ENCODE assay signal across 18 cellular contexts in genomic region chr7:37385787-37386186, GRCh38.
DNase-seq lines count a peak whose midpoint lies in the region; ATAC-seq and TF ChIP-seq lines count a peak whose summit lies in the region.
"Had no signal": no experiment of that assay in that cellular context is flagged by ENCODE, and none has a peak within 500 bp of the region (broad histone marks: within the 10 kb centered on the region; RNA-seq: fewer than 3 reads in every experiment).

No MANE protein-coding gene starts in this region.

- no peak for TF ChIP-seq CTCF in CD14-positive monocyte (IDR thresholded peaks at IDR 0.05)
- TF ChIP-seq CTCF in gastroesophageal sphincter (IDR thresholded peaks at IDR 0.05) = no peak

- H3K14ac ChIP-seq in trophoblast cell (ENCODE audit: low read length) = no peak overlapping the region

- no peak overlapping the region for H2AFZ ChIP-seq in trophoblast cell (ENCODE audit: insufficient read depth, low read length, poor library complexity)

- peaks cover 50% of the 10 kb centered on the region for H3K4me1 Mint-ChIP-seq in CD14-positive monocyte

- H3K9me3 ChIP-seq in gastroesophageal sphincter (no peaks in the 10 kb centered on the region), trophoblast cell (ENCODE audit: insufficient read depth, low read depth, low read length) (no peaks in the 10 kb centered on the region)

- peak overlapping the region; percentile 15 for H3K18ac ChIP-seq in trophoblast cell (ENCODE audit: low read length)

- intact Hi-C loops in CD14-positive monocyte (cut with micrococcal nuclease) = no loop called here

- H3K23ac ChIP-seq in trophoblast cell (ENCODE audit: low read length) = no peak overlapping the region

- H3K36me3 ChIP-seq in gastroesophageal sphincter = no peaks in the 10 kb centered on the region
- H3K36me3 ChIP-seq in trophoblast cell (ENCODE audit: control insufficient read depth in 1 of 2, insufficient read depth in 2 of 2, low read length in 2 of 2) = peaks cover 0 to 3% of the 10 kb centered on the region in 2 experiments

- H3K4me3 Mint-ChIP-seq in CD14-positive monocyte = peak overlapping the region in 1 of 2 donors; percentile 71
- H3K4me3 Mint-ChIP-seq: activated naive CD4-positive, alpha-beta T cell treated with anti-CD3 and anti-CD28 coated beads, Interleukin-2, amount 10 ng/mL, durations not matched to agents 7 days and 5 days had no signal

- H3K4me3 ChIP-seq in gastroesophageal sphincter (no peak overlapping the region), trophoblast cell (ENCODE audit: low read depth, low read length) (no peak overlapping the region)
- H3K4me3 ChIP-seq: dorsolateral prefrontal cortex, SK-N-MC had no signal

- no peak for TF ChIP-seq EP300 in gastroesophageal sphincter (IDR thresholded peaks at IDR 0.05)

- H4K12ac ChIP-seq in trophoblast cell (ENCODE audit: low read depth, low read length) = no peak overlapping the region

- peak overlapping the region; percentile 16 for H4K91ac ChIP-seq in trophoblast cell (ENCODE audit: low read depth, low read length)

- H3K79me1 ChIP-seq in trophoblast cell (ENCODE audit: low read length) = peaks cover 4% of the 10 kb centered on the region

- no peak overlapping the region for H2BK5ac ChIP-seq in trophoblast cell (ENCODE audit: low read depth, low read length, poor library complexity)

- H3K4me1 ChIP-seq in gastroesophageal sphincter (peaks cover 0 to 26% (median 0%) of the 10 kb centered on the region in 3 donors), trophoblast cell (ENCODE audit: control insufficient read depth in 1 of 2, insufficient read depth in 2 of 2, low read length in 2 of 2) (peaks cover 9 to 19% of the 10 kb centered on the region in 2 experiments)

- WGBS in gastroesophageal sphincter (ENCODE audit: low coverage in 1 of 2), 2 donors = 81% methylated on average over 5 of the region's 6 CpGs; no CpG with 5 or more reads in 1 of the 2 donors
- WGBS in trophoblast cell (ENCODE audit: extremely low coverage, insufficient coverage, insufficient read length) = no CpG with 5 or more reads among the region's 6 CpGs

- no peaks in the 10 kb centered on the region for H3K27me3 Mint-ChIP-seq in CD14-positive monocyte (ENCODE audit: low read depth in 3 of 3)
- H3K27me3 Mint-ChIP-seq: activated naive CD4-positive, alpha-beta T cell treated with anti-CD3 and anti-CD28 coated beads, Interleukin-2, amount 10 ng/mL, durations not matched to agents 7 days and 5 days had no signal

- peak overlapping the region; percentile 30 for H3K4ac ChIP-seq in trophoblast cell (ENCODE audit: low read depth, low read length)

- H3K4me2 ChIP-seq in trophoblast cell (ENCODE audit: low read length) = no peak overlapping the region

- H3K27ac Mint-ChIP-seq in CD14-positive monocyte = peak overlapping the region; percentile 30 to 86 (median 57)
- H3K27ac Mint-ChIP-seq: activated naive CD4-positive, alpha-beta T cell treated with anti-CD3 and anti-CD28 coated beads, Interleukin-2, amount 10 ng/mL, durations not matched to agents 7 days and 5 days had no signal

- peaks cover 3 to 7% of the 10 kb centered on the region in 2 donors for H3K36me3 Mint-ChIP-seq in CD14-positive monocyte

- no peak overlapping the region for H2BK12ac ChIP-seq in trophoblast cell (ENCODE audit: low read length)

- H2AK5ac ChIP-seq in trophoblast cell (ENCODE audit: low read length) = no peak overlapping the region

- H3K9ac ChIP-seq in trophoblast cell (ENCODE audit: low read length) = no peak overlapping the region

- no peak overlapping the region for H4K8ac ChIP-seq in trophoblast cell (ENCODE audit: low read depth, low read length)

- ATAC-seq in gastroesophageal sphincter (peak; percentile 69), GM21390 (IDR thresholded peaks at IDR 0.05; ENCODE audit: unreplicated experiment) (no peak), HG02588 (IDR thresholded peaks at IDR 0.05; ENCODE audit: unreplicated experiment) (no peak)
- ATAC-seq: esophagus mucosa, PC-3 had no signal

- no peaks in the 10 kb centered on the region for H3K9me3 Mint-ChIP-seq in CD14-positive monocyte
- H3K9me3 Mint-ChIP-seq: activated naive CD4-positive, alpha-beta T cell treated with anti-CD3 and anti-CD28 coated beads, Interleukin-2, amount 10 ng/mL, durations not matched to agents 7 days and 5 days had no signal

- DNase-seq in CD14-positive monocyte (ENCODE audit: low spot score) (peak; percentile 62), MV-4-11 (lab: John Stamatoyannopoulos, UW) (peak; percentile 32), trophoblast cell (peak in 1 of 2 donors; percentile 28), 8988T (no peak), GOT3 (lab: John Stamatoyannopoulos, UW) (no peak)
- DNase-seq: activated CD4-positive, alpha-beta T cell treated with anti-CD3 and anti-CD28 coated beads, Interleukin-2, amount 50 U/mL, for 48 hours; activated naive CD4-positive, alpha-beta T cell treated with anti-CD3 and anti-CD28 coated beads, Interleukin-2, amount 10 ng/mL, durations not matched to agents 7 days and 5 days; activated T-cell treated with anti-CD3 and anti-CD28 coated beads, Interleukin-2, amount 50 U/mL, for 1 hour; dorsolateral prefrontal cortex; IMR-90; NCI-H1092; NCI-H69; PC-3 had no signal

- H2BK120ac ChIP-seq in trophoblast cell (ENCODE audit: insufficient read depth, low read length, poor library complexity) = no peak overlapping the region

- H3K27ac ChIP-seq in gastroesophageal sphincter (peak overlapping the region in 3 of 4 donors; percentile 19 to 63 (median 35)), trophoblast cell (ENCODE audit: low read depth, low read length) (no peak overlapping the region)
- H3K27ac ChIP-seq: SK-N-MC had no signal

- H3K79me2 ChIP-seq in trophoblast cell (ENCODE audit: control insufficient read depth, insufficient read depth, low read length, poor library complexity) = peaks cover 2% of the 10 kb centered on the region

- H3K27me3 ChIP-seq in gastroesophageal sphincter = no peaks in the 10 kb centered on the region
- no peaks in the 10 kb centered on the region for H3K27me3 ChIP-seq in trophoblast cell (ENCODE audit: insufficient read depth, low read length)
- H3K27me3 ChIP-seq: dorsolateral prefrontal cortex had no signal

- no peak for TF ChIP-seq POLR2A in gastroesophageal sphincter (IDR thresholded peaks at IDR 0.05)

Comparison
In these comparisons a context has a peak if more than half of its experiments do, and no peak if none do; other contexts are left out.
1. DNase-seq: peak in CD14-positive monocyte (single experiment) and MV-4-11 (single experiment); none in 8988T (single experiment) and GOT3 (single experiment).